10 cellular contexts compared by ENCODE assay signal in the genomic region with DNA sequence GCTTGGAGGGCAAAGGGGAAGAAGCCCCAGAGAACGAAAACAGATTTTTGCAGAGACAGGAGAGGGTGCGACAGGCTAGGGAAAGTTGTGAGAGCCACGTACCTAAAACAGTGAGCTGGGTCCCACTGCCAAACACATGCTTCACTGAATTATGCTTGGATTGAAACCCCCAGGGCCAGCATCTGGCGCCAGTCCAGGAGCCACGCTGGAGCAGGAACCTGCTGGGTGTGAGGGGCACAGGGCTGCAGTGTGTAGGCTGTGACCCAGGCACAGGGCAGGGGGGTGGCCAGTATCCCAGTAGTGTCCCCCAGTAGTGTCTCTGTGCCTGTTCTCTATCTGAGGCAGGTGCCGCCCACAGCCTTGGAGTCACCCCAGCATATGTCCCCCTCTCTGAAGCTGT. TPM values are rescaled to one million over a fixed set of nuclear protein-coding genes. Genes with fewer than 3 reads are reported as not detected.
"Had no signal": no experiment of that assay in that cellular context is flagged by ENCODE, and none has a peak within 500 bp of the region (broad histone marks: within the 10 kb centered on the region; RNA-seq: fewer than 3 reads in every experiment).

No MANE protein-coding gene starts in this region.

RNA-seq across cellular contexts. Expression of a gene that starts 8.1 kb away (rescaled TPM):
- total RNA-seq: heart right ventricle, hepatocyte, kidney epithelial cell, left ventricle myocardium inferior, lung microvascular endothelial cell, smooth muscle cell, thoracic aorta had no signal
- polyA plus RNA-seq: hepatocyte, smooth muscle cell had no signal

RNA-seq across cellular contexts. Expression of a gene that starts 50.6 kb away (rescaled TPM):
- total RNA-seq: hepatocyte, kidney epithelial cell, left ventricle myocardium inferior, lung microvascular endothelial cell, smooth muscle cell, subcutaneous adipose tissue, suprapubic skin, thoracic aorta, ureter had no signal
